Comparison of ENCODE assay signal across 1 cellular context in genomic region chrX:72169008-72169728, GRCh38.
TF ChIP-seq lines count a peak whose summit lies in the region.

No MANE protein-coding gene starts in this region.

TF ChIP-seq in K562, 482 proteins besides CTCF, POLR2A, EP300 and RAD21:
- TF ChIP-seq, protein P1, sequence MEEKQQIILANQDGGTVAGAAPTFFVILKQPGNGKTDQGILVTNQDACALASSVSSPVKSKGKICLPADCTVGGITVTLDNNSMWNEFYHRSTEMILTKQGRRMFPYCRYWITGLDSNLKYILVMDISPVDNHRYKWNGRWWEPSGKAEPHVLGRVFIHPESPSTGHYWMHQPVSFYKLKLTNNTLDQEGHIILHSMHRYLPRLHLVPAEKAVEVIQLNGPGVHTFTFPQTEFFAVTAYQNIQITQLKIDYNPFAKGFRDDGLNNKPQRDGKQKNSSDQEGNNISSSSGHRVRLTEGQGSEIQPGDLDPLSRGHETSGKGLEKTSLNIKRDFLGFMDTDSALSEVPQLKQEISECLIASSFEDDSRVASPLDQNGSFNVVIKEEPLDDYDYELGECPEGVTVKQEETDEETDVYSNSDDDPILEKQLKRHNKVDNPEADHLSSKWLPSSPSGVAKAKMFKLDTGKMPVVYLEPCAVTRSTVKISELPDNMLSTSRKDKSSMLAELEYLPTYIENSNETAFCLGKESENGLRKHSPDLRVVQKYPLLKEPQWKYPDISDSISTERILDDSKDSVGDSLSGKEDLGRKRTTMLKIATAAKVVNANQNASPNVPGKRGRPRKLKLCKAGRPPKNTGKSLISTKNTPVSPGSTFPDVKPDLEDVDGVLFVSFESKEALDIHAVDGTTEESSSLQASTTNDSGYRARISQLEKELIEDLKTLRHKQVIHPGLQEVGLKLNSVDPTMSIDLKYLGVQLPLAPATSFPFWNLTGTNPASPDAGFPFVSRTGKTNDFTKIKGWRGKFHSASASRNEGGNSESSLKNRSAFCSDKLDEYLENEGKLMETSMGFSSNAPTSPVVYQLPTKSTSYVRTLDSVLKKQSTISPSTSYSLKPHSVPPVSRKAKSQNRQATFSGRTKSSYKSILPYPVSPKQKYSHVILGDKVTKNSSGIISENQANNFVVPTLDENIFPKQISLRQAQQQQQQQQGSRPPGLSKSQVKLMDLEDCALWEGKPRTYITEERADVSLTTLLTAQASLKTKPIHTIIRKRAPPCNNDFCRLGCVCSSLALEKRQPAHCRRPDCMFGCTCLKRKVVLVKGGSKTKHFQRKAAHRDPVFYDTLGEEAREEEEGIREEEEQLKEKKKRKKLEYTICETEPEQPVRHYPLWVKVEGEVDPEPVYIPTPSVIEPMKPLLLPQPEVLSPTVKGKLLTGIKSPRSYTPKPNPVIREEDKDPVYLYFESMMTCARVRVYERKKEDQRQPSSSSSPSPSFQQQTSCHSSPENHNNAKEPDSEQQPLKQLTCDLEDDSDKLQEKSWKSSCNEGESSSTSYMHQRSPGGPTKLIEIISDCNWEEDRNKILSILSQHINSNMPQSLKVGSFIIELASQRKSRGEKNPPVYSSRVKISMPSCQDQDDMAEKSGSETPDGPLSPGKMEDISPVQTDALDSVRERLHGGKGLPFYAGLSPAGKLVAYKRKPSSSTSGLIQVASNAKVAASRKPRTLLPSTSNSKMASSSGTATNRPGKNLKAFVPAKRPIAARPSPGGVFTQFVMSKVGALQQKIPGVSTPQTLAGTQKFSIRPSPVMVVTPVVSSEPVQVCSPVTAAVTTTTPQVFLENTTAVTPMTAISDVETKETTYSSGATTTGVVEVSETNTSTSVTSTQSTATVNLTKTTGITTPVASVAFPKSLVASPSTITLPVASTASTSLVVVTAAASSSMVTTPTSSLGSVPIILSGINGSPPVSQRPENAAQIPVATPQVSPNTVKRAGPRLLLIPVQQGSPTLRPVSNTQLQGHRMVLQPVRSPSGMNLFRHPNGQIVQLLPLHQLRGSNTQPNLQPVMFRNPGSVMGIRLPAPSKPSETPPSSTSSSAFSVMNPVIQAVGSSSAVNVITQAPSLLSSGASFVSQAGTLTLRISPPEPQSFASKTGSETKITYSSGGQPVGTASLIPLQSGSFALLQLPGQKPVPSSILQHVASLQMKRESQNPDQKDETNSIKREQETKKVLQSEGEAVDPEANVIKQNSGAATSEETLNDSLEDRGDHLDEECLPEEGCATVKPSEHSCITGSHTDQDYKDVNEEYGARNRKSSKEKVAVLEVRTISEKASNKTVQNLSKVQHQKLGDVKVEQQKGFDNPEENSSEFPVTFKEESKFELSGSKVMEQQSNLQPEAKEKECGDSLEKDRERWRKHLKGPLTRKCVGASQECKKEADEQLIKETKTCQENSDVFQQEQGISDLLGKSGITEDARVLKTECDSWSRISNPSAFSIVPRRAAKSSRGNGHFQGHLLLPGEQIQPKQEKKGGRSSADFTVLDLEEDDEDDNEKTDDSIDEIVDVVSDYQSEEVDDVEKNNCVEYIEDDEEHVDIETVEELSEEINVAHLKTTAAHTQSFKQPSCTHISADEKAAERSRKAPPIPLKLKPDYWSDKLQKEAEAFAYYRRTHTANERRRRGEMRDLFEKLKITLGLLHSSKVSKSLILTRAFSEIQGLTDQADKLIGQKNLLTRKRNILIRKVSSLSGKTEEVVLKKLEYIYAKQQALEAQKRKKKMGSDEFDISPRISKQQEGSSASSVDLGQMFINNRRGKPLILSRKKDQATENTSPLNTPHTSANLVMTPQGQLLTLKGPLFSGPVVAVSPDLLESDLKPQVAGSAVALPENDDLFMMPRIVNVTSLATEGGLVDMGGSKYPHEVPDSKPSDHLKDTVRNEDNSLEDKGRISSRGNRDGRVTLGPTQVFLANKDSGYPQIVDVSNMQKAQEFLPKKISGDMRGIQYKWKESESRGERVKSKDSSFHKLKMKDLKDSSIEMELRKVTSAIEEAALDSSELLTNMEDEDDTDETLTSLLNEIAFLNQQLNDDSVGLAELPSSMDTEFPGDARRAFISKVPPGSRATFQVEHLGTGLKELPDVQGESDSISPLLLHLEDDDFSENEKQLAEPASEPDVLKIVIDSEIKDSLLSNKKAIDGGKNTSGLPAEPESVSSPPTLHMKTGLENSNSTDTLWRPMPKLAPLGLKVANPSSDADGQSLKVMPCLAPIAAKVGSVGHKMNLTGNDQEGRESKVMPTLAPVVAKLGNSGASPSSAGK (IDR thresholded peaks at IDR 0.05): peak; percentile 80
- TF ChIP-seq PYGO2 (tag; IDR thresholded peaks at IDR 0.05) (no peak), NR2C2 (CRISPR knock-in tag; IDR thresholded peaks at IDR 0.05) (no peak), NR2C2 (tag; IDR thresholded peaks at IDR 0.05) (no peak), HCFC1 (IDR thresholded peaks at IDR 0.05; ENCODE audit: low read depth, low read length) (no peak), CREM (IDR thresholded peaks at IDR 0.05; ENCODE audit: low read depth) (no peak), LCOR (CRISPR knock-in tag; IDR thresholded peaks at IDR 0.05) (no peak), CREB5 (CRISPR knock-in tag; IDR thresholded peaks at IDR 0.05) (no peak), L3MBTL2 (IDR thresholded peaks at IDR 0.05) (peak; percentile 79), NRF1 (conservative IDR thresholded peaks at IDR 0.05 in 1 of 2, IDR thresholded peaks at IDR 0.05 in 1 of 2) (peak; percentile 16 to 39; a peak in 2 of 4 replicates), ZNF668 (CRISPR knock-in tag; IDR thresholded peaks at IDR 0.05) (no peak)
- TF ChIP-seq, protein P2, sequence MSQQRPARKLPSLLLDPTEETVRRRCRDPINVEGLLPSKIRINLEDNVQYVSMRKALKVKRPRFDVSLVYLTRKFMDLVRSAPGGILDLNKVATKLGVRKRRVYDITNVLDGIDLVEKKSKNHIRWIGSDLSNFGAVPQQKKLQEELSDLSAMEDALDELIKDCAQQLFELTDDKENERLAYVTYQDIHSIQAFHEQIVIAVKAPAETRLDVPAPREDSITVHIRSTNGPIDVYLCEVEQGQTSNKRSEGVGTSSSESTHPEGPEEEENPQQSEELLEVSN (IDR thresholded peaks at IDR 0.05; ENCODE audit: borderline replicate concordance in 1 of 2, extremely low read depth in 1 of 2, insufficient read depth in 1 of 2, insufficient read length in 1 of 2, low read depth in 1 of 2, low read length in 1 of 2, poor library complexity in 1 of 2, severe bottlenecking in 1 of 2): peak in 1 of 2 experiments; percentile 29
